In genomic region chr3:44892689-44893088, GRCh38 we compare ENCODE assay signal across 30 cellular contexts. TPM values are rescaled to one million over a fixed set of nuclear protein-coding genes. Genes with fewer than 3 reads are reported as not detected.
DNase-seq lines count a peak whose midpoint lies in the region; ATAC-seq and TF ChIP-seq lines count a peak whose summit lies in the region.
"Had no signal": no experiment of that assay in that cellular context is flagged by ENCODE, and none has a peak within 500 bp of the region (broad histone marks: within the 10 kb centered on the region; RNA-seq: fewer than 3 reads in every experiment).

No MANE protein-coding gene starts in this region.

- no TSS peak for BruUV-seq in Calu3 (replicated peaks; lab: Mats Ljungman, UMichigan)
- no TSS peak for BruUV-seq in PC-3 (replicated peaks; lab: Mats Ljungman, UMichigan)

- POLR2A ChIA-PET in PC-3 (lab: Charles Lee; ENCODE audit: unreplicated experiment) = no interaction called here

- H3K27me3 Mint-ChIP-seq in Calu3 (ENCODE audit: unreplicated experiment) (no peaks in the 10 kb centered on the region), T-helper 17 cell (peaks cover 6% of the 10 kb centered on the region)
- H3K27me3 Mint-ChIP-seq: activated CD4-positive, alpha-beta T cell treated with anti-CD3 and anti-CD28 coated beads, Interleukin-2, amount 10 ng/mL, durations not matched to agents 7 days and 5 days; activated CD8-positive, alpha-beta memory T cell treated with anti-CD3 and anti-CD28 coated beads, Interleukin-2, amount 10 ng/mL, durations not matched to agents 7 days and 5 days; activated naive CD8-positive, alpha-beta T cell had no signal

- intact Hi-C loops in Calu3 (cut with micrococcal nuclease; ENCODE audit: unreplicated experiment) = no loop called here
- intact Hi-C loops in PC-3 (cut with micrococcal nuclease) = no loop called here

- TF ChIP-seq CTCF in Calu3 (IDR thresholded peaks at IDR 0.05; ENCODE audit: unreplicated experiment) (no peak), PC-3 (conservative IDR thresholded peaks at IDR 0.05; ENCODE audit: low read depth, low read length) (no peak), brain microvascular endothelial cell (IDR thresholded peaks at IDR 0.05; ENCODE audit: low read depth, low read length, missing control alignments) (no peak), foreskin keratinocyte (conservative IDR thresholded peaks at IDR 0.05) (no peak)

- H3K27me3 ChIP-seq in PC-3 (ENCODE audit: low read length) (no peaks in the 10 kb centered on the region), brain microvascular endothelial cell (replicated peaks) (no peaks in the 10 kb centered on the region), foreskin keratinocyte (no peaks in the 10 kb centered on the region)
- H3K27me3 ChIP-seq: body of pancreas, uterus had no signal

- no peak overlapping the region for H2AFZ ChIP-seq in PC-3 (ENCODE audit: low read length)

- peaks cover 13% of the 10 kb centered on the region for H3K4me1 ChIP-seq in PC-3 (ENCODE audit: insufficient read depth, low read length)
- H3K4me1 ChIP-seq in foreskin keratinocyte = peaks cover 10% of the 10 kb centered on the region
- H3K4me1 ChIP-seq: body of pancreas, heart right ventricle, uterus had no signal

- H3K4me3 Mint-ChIP-seq in Calu3 (ENCODE audit: low read depth, unreplicated experiment) = no peak overlapping the region
- no peak overlapping the region for H3K4me3 Mint-ChIP-seq in T-helper 17 cell
- H3K4me3 Mint-ChIP-seq: activated CD4-positive, alpha-beta T cell treated with anti-CD3 and anti-CD28 coated beads, Interleukin-2, amount 10 ng/mL, durations not matched to agents 7 days and 5 days; activated CD8-positive, alpha-beta memory T cell treated with anti-CD3 and anti-CD28 coated beads, Interleukin-2, amount 10 ng/mL, durations not matched to agents 7 days and 5 days; activated naive CD8-positive, alpha-beta T cell; activated T-helper 1 cell treated with anti-CD3 and anti-CD28 coated beads, Interleukin-12 subunit alpha, Interleukin-12 subunit beta, Interleukin-2, Interleukin-4 antibody, amounts not matched to agents 30 ng/mL and 10 ng/mL and 1 ng/mL, durations not matched to agents 14 hours and 24 hours and 36 hours; endodermal cell; H9; immature natural killer cell; nephron had no signal

- DNase-seq in Calu3 (no peak), PC-3 (peak; percentile 39), brain microvascular endothelial cell (no peak), foreskin keratinocyte (peak in 1 of 2 donors; percentile 70), anterior cingulate cortex (lab: John Stamatoyannopoulos, UW) (no peak), T-helper 17 cell (no peak), NCI-H1930 (lab: John Stamatoyannopoulos, UW) (no peak), inferior parietal cortex (ENCODE audit: extremely low spot score) (no peak)
- DNase-seq: activated CD4-positive, alpha-beta T cell treated with anti-CD3 and anti-CD28 coated beads, Interleukin-2, amount 10 ng/mL, durations not matched to agents 7 days and 5 days; activated CD8-positive, alpha-beta memory T cell treated with anti-CD3 and anti-CD28 coated beads, Interleukin-2, amount 10 ng/mL, durations not matched to agents 7 days and 5 days; body of pancreas; C1 segment of cervical spinal cord; H9; heart right ventricle; immature natural killer cell; Karpas-422; left ventricle myocardium superior; NCI-H1092; NCI-H2081; NCI-H510A; posterior cingulate gyrus; uterus; WERI-Rb-1 had no signal

- H3K36me3 Mint-ChIP-seq in Calu3 (ENCODE audit: insufficient read depth, unreplicated experiment) (no peaks in the 10 kb centered on the region), T-helper 17 cell (ENCODE audit: low read depth) (no peaks in the 10 kb centered on the region)
- H3K36me3 Mint-ChIP-seq: activated CD8-positive, alpha-beta memory T cell treated with anti-CD3 and anti-CD28 coated beads, Interleukin-2, amount 10 ng/mL, durations not matched to agents 7 days and 5 days; activated naive CD8-positive, alpha-beta T cell; immature natural killer cell had no signal

- H3F3A ChIP-seq in PC-3 (ENCODE audit: low read length, unreplicated experiment) = no peaks in the 10 kb centered on the region

- H3K4me1 Mint-ChIP-seq in Calu3 (ENCODE audit: low read depth, unreplicated experiment) (peaks cover 17% of the 10 kb centered on the region), T-helper 17 cell (no peaks in the 10 kb centered on the region)
- H3K4me1 Mint-ChIP-seq: activated CD4-positive, alpha-beta T cell treated with anti-CD3 and anti-CD28 coated beads, Interleukin-2, amount 10 ng/mL, durations not matched to agents 7 days and 5 days; activated CD8-positive, alpha-beta memory T cell treated with anti-CD3 and anti-CD28 coated beads, Interleukin-2, amount 10 ng/mL, durations not matched to agents 7 days and 5 days; endodermal cell; immature natural killer cell; nephron had no signal

- H3K9me3 Mint-ChIP-seq in Calu3 (ENCODE audit: low read depth, unreplicated experiment) = no peaks in the 10 kb centered on the region
- H3K9me3 Mint-ChIP-seq: activated CD4-positive, alpha-beta T cell treated with anti-CD3 and anti-CD28 coated beads, Interleukin-2, amount 10 ng/mL, durations not matched to agents 7 days and 5 days; activated T-helper 1 cell treated with anti-CD3 and anti-CD28 coated beads, Interleukin-12 subunit alpha, Interleukin-12 subunit beta, Interleukin-2, Interleukin-4 antibody, amounts not matched to agents 30 ng/mL and 10 ng/mL and 1 ng/mL, durations not matched to agents 14 hours and 24 hours and 36 hours; endodermal cell; H9; immature natural killer cell; nephron had no signal

- H3K79me2 ChIP-seq in PC-3 (ENCODE audit: low read length) = no peaks in the 10 kb centered on the region

- ATAC-seq in PC-3 (peak; percentile 45), foreskin keratinocyte (peak; percentile 56), T-helper 17 cell (no peak)
- ATAC-seq: activated CD8-positive, alpha-beta memory T cell treated with anti-CD3 and anti-CD28 coated beads, Interleukin-2, amount 10 ng/mL, durations not matched to agents 7 days and 5 days; body of pancreas; heart right ventricle; left ventricle myocardium superior; sciatic nerve had no signal

- no peaks in the 10 kb centered on the region for H3K9me3 ChIP-seq in PC-3 (ENCODE audit: low read length)
- H3K9me3 ChIP-seq in T-helper 17 cell (ENCODE audit: control insufficient read depth, low read length, poor library complexity, severe bottlenecking) = no peaks in the 10 kb centered on the region
- H3K9me3 ChIP-seq: body of pancreas, heart right ventricle, uterus had no signal

- no peaks in the 10 kb centered on the region for H4K20me1 ChIP-seq in PC-3 (ENCODE audit: low read length)

- H3K27ac Mint-ChIP-seq in Calu3 (ENCODE audit: unreplicated experiment) = peak overlapping the region; percentile 14
- H3K27ac Mint-ChIP-seq in T-helper 17 cell = no peak overlapping the region
- H3K27ac Mint-ChIP-seq: activated CD4-positive, alpha-beta T cell treated with anti-CD3 and anti-CD28 coated beads, Interleukin-2, amount 10 ng/mL, durations not matched to agents 7 days and 5 days; activated CD8-positive, alpha-beta memory T cell treated with anti-CD3 and anti-CD28 coated beads, Interleukin-2, amount 10 ng/mL, durations not matched to agents 7 days and 5 days; activated naive CD8-positive, alpha-beta T cell; activated T-helper 1 cell treated with anti-CD3 and anti-CD28 coated beads, Interleukin-12 subunit alpha, Interleukin-12 subunit beta, Interleukin-2, Interleukin-4 antibody, amounts not matched to agents 30 ng/mL and 10 ng/mL and 1 ng/mL, durations not matched to agents 14 hours and 24 hours and 36 hours; endodermal cell; H9; immature natural killer cell; nephron had no signal

- H3K9me2 ChIP-seq in PC-3 (replicated peaks; ENCODE audit: low read length) = no peaks in the 10 kb centered on the region

- no peak overlapping the region for H3K4me3 ChIP-seq in PC-3 (ENCODE audit: low read length)
- H3K4me3 ChIP-seq in brain microvascular endothelial cell (ENCODE audit: low read depth, low read length) = no peak overlapping the region
- H3K4me3 ChIP-seq: body of pancreas, coronary artery, heart right ventricle, uterus had no signal

- H3K36me3 ChIP-seq in PC-3 (ENCODE audit: low read depth, low read length) (no peaks in the 10 kb centered on the region), brain microvascular endothelial cell (replicated peaks) (no peaks in the 10 kb centered on the region)
- H3K36me3 ChIP-seq: heart right ventricle, uterus, WERI-Rb-1 had no signal

- in situ Hi-C loops in brain microvascular endothelial cell (cut with HindIII; ENCODE audit: low pct_ligation_motif_present, low sequenced_read_pairs) = no loop called here

- peak overlapping the region; percentile 5 for H3K4me2 ChIP-seq in PC-3 (ENCODE audit: low read length)

- H3K27ac ChIP-seq in PC-3 (ENCODE audit: low read length) (peak overlapping the region; percentile 68), brain microvascular endothelial cell (peak overlapping the region; percentile 59), foreskin keratinocyte (peak overlapping the region; percentile 95)
- H3K27ac ChIP-seq: body of pancreas, coronary artery, heart right ventricle, uterus, WERI-Rb-1 had no signal

- CTCF ChIA-PET in Calu3 (lab: Charles Lee) = no interaction called here
- CTCF ChIA-PET in PC-3 (lab: Charles Lee) = interaction anchor here (0.6 kb wide), 1 partner anchor 16 kb away, joined by 4 read pairs; no protein-coding TSS in a partner anchor

- no peak overlapping the region for H3K9ac ChIP-seq in PC-3 (ENCODE audit: low read length)

RNA-seq across cellular contexts. Expression of gene TGM4, which starts 18.3 kb away (rescaled TPM):
- total RNA-seq in Calu3 (2022) (0.14 and 0.39 TPM in 2 replicates), PC-3 (2014; rRNA removed) (0.46 and 1.2 TPM in 2 replicates), foreskin keratinocyte (1.3 TPM in 2 replicates), T-helper 17 cell (not detected)
- 0.76 and 0.83 TPM in 2 replicates for polyA plus RNA-seq in foreskin keratinocyte
- total RNA-seq: activated CD4-positive, alpha-beta T cell treated with anti-CD3 and anti-CD28 coated beads, Interleukin-2, amount 10 ng/mL, durations not matched to agents 7 days and 5 days; activated CD8-positive, alpha-beta memory T cell treated with anti-CD3 and anti-CD28 coated beads, Interleukin-2, amount 10 ng/mL, durations not matched to agents 7 days and 5 days; activated T-helper 1 cell treated with anti-CD3 and anti-CD28 coated beads, Interleukin-12 subunit alpha, Interleukin-12 subunit beta, Interleukin-2, Interleukin-4 antibody, amounts not matched to agents 30 ng/mL and 10 ng/mL and 1 ng/mL, durations not matched to agents 14 hours and 24 hours and 36 hours; body of pancreas; endodermal cell; H9; heart right ventricle; HT-29; left ventricle myocardium superior; sciatic nerve; uterus had no signal
- polyA plus RNA-seq: heart right ventricle had no signal

RNA-seq across cellular contexts. Expression of gene TMEM42, which starts 31.0 kb away (rescaled TPM):
- total RNA-seq in Calu3 (2022) = 12.3 TPM in 2 replicates
- total RNA-seq in PC-3 (2014; rRNA removed) = 6.3 and 10.2 TPM in 2 replicates
- total RNA-seq in foreskin keratinocyte = 12.2 and 15.8 TPM in 2 replicates
- 17.1 and 19.8 TPM in 2 replicates for polyA plus RNA-seq in foreskin keratinocyte
- total RNA-seq in T-helper 17 cell = 10 to 100 TPM; 10.5 to 13.9 TPM
